Comparison of ENCODE assay signal across 8 cellular contexts in genomic region chr12:76790564-76791552, GRCh38. TPM values are rescaled to one million over a fixed set of nuclear protein-coding genes. Genes with fewer than 3 reads are reported as not detected.
DNase-seq lines count a peak whose midpoint lies in the region; ATAC-seq and TF ChIP-seq lines count a peak whose summit lies in the region.

No MANE protein-coding gene starts in this region.

- H3K27ac ChIP-seq in RWPE1, result no peak overlapping the region
- peak overlapping the region in 3 of 4 donors; percentile 27 to 59 (median 27) for H3K27ac ChIP-seq in gastrocnemius medialis

- no peaks in the 10 kb centered on the region for H3K36me3 ChIP-seq in gastrocnemius medialis

- TF ChIP-seq EP300 in Ishikawa (IDR thresholded peaks at IDR 0.05; ENCODE audit: borderline replicate concordance), result no peak

- DNase-seq in GM03348 (ENCODE audit: low spot score) (peak; percentile 41), RWPE1 (ENCODE audit: low spot score) (peak; percentile 38), fibroblast of the aortic adventitia (ENCODE audit: low read depth) (peak; percentile 51), gastrocnemius medialis (no peak), Ammon's horn (ENCODE audit: low spot score) (no peak)
- DNase-seq in activated naive CD4-positive, alpha-beta T cell treated with Interleukin-2 at 50 U/mL for 16 hours, result no peak

- no peaks in the 10 kb centered on the region for H3K27me3 ChIP-seq in gastrocnemius medialis

- TF ChIP-seq POLR2A in gastrocnemius medialis (IDR thresholded peaks at IDR 0.05), result no peak

- in situ Hi-C loops in gastrocnemius medialis (cut with MboI; ENCODE audit: low sequenced_read_pairs in 4 of 4), result loop anchor here (5.0 to 25.0 kb wide), 5 partner anchors 169 to 704 kb away; partner anchors contain the start of gene NAP1L1 (in 1 of the 4)

- TF ChIP-seq CTCF in RWPE1 (conservative IDR thresholded peaks at IDR 0.05; ENCODE audit: low read depth), result peak; percentile 64
- TF ChIP-seq CTCF in fibroblast of the aortic adventitia (IDR thresholded peaks at IDR 0.05; ENCODE audit: insufficient read depth, low read length), result peak; percentile 42
- peak; percentile 70 to 96 (median 75) for TF ChIP-seq CTCF in gastrocnemius medialis (IDR thresholded peaks at IDR 0.05 in 4 of 5, conservative IDR thresholded peaks at IDR 0.05 in 1 of 5)

- intact Hi-C loops in gastrocnemius medialis (cut with DNase I; ENCODE audit: low total_unique reads), result loop anchor here (1.0 kb wide), 1 partner anchor 170 kb away; no protein-coding TSS in a partner anchor

- ATAC-seq in gastrocnemius medialis (peak in 1 of 2 donors; percentile 58), HG03045 (IDR thresholded peaks at IDR 0.05; ENCODE audit: unreplicated experiment) (no peak)

- POLR2A ChIA-PET in RWPE1 (lab: Yijun Ruan, JAX; ENCODE audit: low non-redundant PET), result no interaction called here

- no peak overlapping the region for H3K4me3 ChIP-seq in fibroblast of the aortic adventitia (ENCODE audit: low read depth, low read length)
- H3K4me3 ChIP-seq in gastrocnemius medialis, result no peak overlapping the region

- TF ChIP-seq RAD21 in Ishikawa (IDR thresholded peaks at IDR 0.05; ENCODE audit: low read depth), result peak; percentile 75

- CTCF ChIA-PET in RWPE1 (lab: Yijun Ruan, JAX), result interaction anchor here (0.5 to 1.6 kb wide), 9 partner anchors 12 to 1265 kb away, joined by 3 to 12 read pairs (median 3); no protein-coding TSS in a partner anchor

- peaks cover 33 to 40% of the 10 kb centered on the region in 2 donors for H3K4me1 ChIP-seq in gastrocnemius medialis

- no peaks in the 10 kb centered on the region for H3K9me3 ChIP-seq in gastrocnemius medialis

TF ChIP-seq in Ishikawa, 13 proteins besides CTCF, POLR2A, EP300 and RAD21:
- TF ChIP-seq REST (IDR thresholded peaks at IDR 0.05; ENCODE audit: low read depth) (no peak), TAF1 (IDR thresholded peaks at IDR 0.05; ENCODE audit: low read depth) (no peak), CREB1 (IDR thresholded peaks at IDR 0.05; ENCODE audit: low read depth) (no peak), FOXM1 (IDR thresholded peaks at IDR 0.05; ENCODE audit: borderline replicate concordance, low read depth) (no peak), YY1 (IDR thresholded peaks at IDR 0.05; ENCODE audit: low read depth) (no peak), ZBTB7A (IDR thresholded peaks at IDR 0.05; ENCODE audit: low read depth) (no peak), EGR1 (IDR thresholded peaks at IDR 0.05) (no peak), NFIC (IDR thresholded peaks at IDR 0.05) (no peak), CEBPB (IDR thresholded peaks at IDR 0.05) (no peak), MAX (IDR thresholded peaks at IDR 0.05) (no peak), USF1 (IDR thresholded peaks at IDR 0.05) (no peak), TCF12 (IDR thresholded peaks at IDR 0.05; ENCODE audit: low read depth) (no peak), TEAD4 (IDR thresholded peaks at IDR 0.05) (no peak)

RNA-seq across cellular contexts. Expression of gene ZDHHC17, which starts 26.9 kb away (rescaled TPM):
- total RNA-seq in fibroblast of the aortic adventitia (ENCODE audit: low replicate concordance), result 33.3 and 34.3 TPM in 2 replicates
- 10 to 100 TPM; 15.5 to 35.6 (median 19.3) TPM for total RNA-seq in gastrocnemius medialis

Comparison
In these comparisons a context has a peak if more than half of its experiments do, and no peak if none do; other contexts are left out.
1. DNase-seq: peak in GM03348 (single experiment), RWPE1 (single experiment) and fibroblast of the aortic adventitia (single experiment); none in gastrocnemius medialis (0 of 2), activated naive CD4-positive, alpha-beta T cell treated with Interleukin-2 at 50 U/mL for 16 hours (single experiment) and Ammon's horn (single experiment).
2. Peak in every context shown above with its lines, with median percentiles within 50 percentile points of each other: CTCF ChIP-seq.